ENCODE assay signal across 30 cellular contexts in the genomic region with DNA sequence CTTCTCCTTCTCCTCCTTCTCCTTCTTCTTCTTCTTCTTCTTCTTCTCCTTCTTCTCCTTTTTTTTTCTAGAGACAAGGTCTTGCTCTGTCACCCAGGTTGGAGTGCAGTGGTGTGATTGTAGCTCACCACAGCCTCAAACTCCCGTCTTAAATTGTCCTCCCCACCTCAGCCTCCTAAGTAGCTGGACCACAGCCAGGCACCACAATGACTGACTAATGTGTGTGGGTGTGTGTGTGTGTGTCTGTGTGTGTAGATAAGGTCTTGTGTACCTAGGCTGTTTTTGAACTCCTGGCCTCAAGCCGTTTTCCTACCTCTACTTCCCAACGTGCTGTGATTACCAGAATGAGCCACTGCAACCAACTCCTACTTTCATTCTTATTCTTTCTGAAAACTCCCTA.
A peak's percentile ranks its signal among the peaks of the same experiment; 100 is the strongest.
DNase-seq lines count a peak whose midpoint lies in the region; ATAC-seq, FAIRE-seq and TF ChIP-seq lines count a peak whose summit lies in the region.
"Had no signal": no experiment of that assay in that cellular context is flagged by ENCODE, and none has a peak within 500 bp of the region (broad histone marks: within the 10 kb centered on the region; RNA-seq: fewer than 3 reads in every experiment).

No MANE protein-coding gene starts in this region.

- DNase-seq in activated naive CD8-positive, alpha-beta T cell treated with anti-CD3 and anti-CD28 coated beads for 36 hours: no peak
- DNase-seq in activated naive CD8-positive, alpha-beta T cell treated with anti-CD3 and anti-CD28 coated beads, Interleukin-2, amount 50 U/mL, for 24 hours: no peak
- DNase-seq in RCC 7860 (ENCODE audit: low spot score) (peak; percentile 13), H1 (ENCODE audit: low read depth in 1 of 2, low spot score in 2 of 2) (no peak), NCI-H1930 (lab: John Stamatoyannopoulos, UW) (no peak), gastrocnemius medialis (no peak)
- DNase-seq: activated CD4-positive, alpha-beta T cell treated with anti-CD3 and anti-CD28 coated beads, Interleukin-2, amount 10 ng/mL, durations not matched to agents 24 days and 14 days; activated effector memory CD4-positive, alpha-beta T cell treated with Interleukin-2 at 50 U/mL for 16 hours; activated T-cell treated with anti-CD3 and anti-CD28 coated beads, Interleukin-2, amount 50 U/mL, for 1 hour; C1 segment of cervical spinal cord; esophagus squamous epithelium; NCI-H2029 treated with DMSO at 0.1 percent for 48 hours; NCI-H526 treated with DMSO at 0.1 percent for 48 hours; T-cell had no signal

- 92% methylated on average over 3 of the region's 3 CpGs; no CpG with 5 or more reads in 1 of the 2 experiments for WGBS in H1 (ENCODE audit: extremely low coverage in 1 of 2, insufficient coverage in 1 of 2, insufficient read length in 1 of 2, insufficient replicate concordance in 2 of 2, low coverage in 1 of 2, low lambda C conversion rate in 2 of 2, missing lambda C conversion rate in 1 of 2), 2 experiments

- peak overlapping the region; percentile 49 for H3K27ac Mint-ChIP-seq in activated naive CD8-positive, alpha-beta T cell treated with anti-CD3 and anti-CD28 coated beads for 36 hours
- H3K27ac Mint-ChIP-seq in activated naive CD8-positive, alpha-beta T cell treated with anti-CD3 and anti-CD28 coated beads, Interleukin-2, amount 50 U/mL, for 24 hours: no peak overlapping the region
- H3K27ac Mint-ChIP-seq: activated CD4-positive, alpha-beta T cell treated with anti-CD3 and anti-CD28 coated beads, Interleukin-2, amount 10 ng/mL, durations not matched to agents 24 days and 14 days; activated naive CD8-positive, alpha-beta T cell; dendritic cell treated with granulocyte-macrophage colony-stimulating factor and Interleukin-4, amounts not matched to agents 40 ng/mL and 50 ng/mL, for 4 days; natural killer cell treated with Interleukin-12 subunit alpha and Interleukin-12 subunit beta and Interleukin-15 and Interleukin-18, amount 100 ng/mL, for 72 hours; stimulated activated effector memory CD8-positive, alpha-beta T cell treated with anti-CD3 and anti-CD28 coated beads, Interleukin-12 subunit alpha, Interleukin-12 subunit beta, amount 100 ng/mL, for 72 hours; T-cell; type B pancreatic cell; WTC11 had no signal

- H3K27ac ChIP-seq in H1 (ENCODE audit: low read depth, low read length): no peak overlapping the region
- H3K27ac ChIP-seq in gastrocnemius medialis: no peak overlapping the region
- H3K27ac ChIP-seq: 22Rv1, ascending aorta, esophagus squamous epithelium, hepatocyte, KMS-11 had no signal

- H2AFZ ChIP-seq in H1 (ENCODE audit: low read length): no peak overlapping the region
- H2AFZ ChIP-seq: hepatocyte had no signal

- ATAC-seq in activated naive CD8-positive, alpha-beta T cell treated with anti-CD3 and anti-CD28 coated beads, Interleukin-2, amount 50 U/mL, for 24 hours: no peak
- ATAC-seq in GM21723 (IDR thresholded peaks at IDR 0.05; ENCODE audit: unreplicated experiment) (no peak), GM19395 (IDR thresholded peaks at IDR 0.05; ENCODE audit: unreplicated experiment) (no peak), gastrocnemius medialis (no peak)
- ATAC-seq: natural killer cell treated with Interleukin-12 subunit alpha and Interleukin-12 subunit beta and Interleukin-15 and Interleukin-18, amount 100 ng/mL, for 72 hours; stimulated activated effector memory CD8-positive, alpha-beta T cell treated with anti-CD3 and anti-CD28 coated beads, Interleukin-12 subunit alpha, Interleukin-12 subunit beta, amount 100 ng/mL, for 72 hours; T-cell; WTC11 had no signal

- H3K9me3 ChIP-seq in H1 (ENCODE audit: insufficient read depth in 2 of 2, low read depth in 1 of 2, low read length in 1 of 2) (no peaks in the 10 kb centered on the region), gastrocnemius medialis (no peaks in the 10 kb centered on the region)
- H3K9me3 ChIP-seq: ascending aorta, esophagus squamous epithelium had no signal

- H3K27me3 Mint-ChIP-seq in activated naive CD8-positive, alpha-beta T cell treated with anti-CD3 and anti-CD28 coated beads for 36 hours: no peaks in the 10 kb centered on the region
- no peaks in the 10 kb centered on the region for H3K27me3 Mint-ChIP-seq in activated naive CD8-positive, alpha-beta T cell treated with anti-CD3 and anti-CD28 coated beads, Interleukin-2, amount 50 U/mL, for 24 hours
- H3K27me3 Mint-ChIP-seq: activated CD4-positive, alpha-beta T cell treated with anti-CD3 and anti-CD28 coated beads, Interleukin-2, amount 10 ng/mL, durations not matched to agents 24 days and 14 days; activated naive CD8-positive, alpha-beta T cell; central memory CD8-positive, alpha-beta T cell; dendritic cell treated with granulocyte-macrophage colony-stimulating factor and Interleukin-4, amounts not matched to agents 40 ng/mL and 50 ng/mL, for 4 days; natural killer cell treated with Interleukin-12 subunit alpha and Interleukin-12 subunit beta and Interleukin-15 and Interleukin-18, amount 100 ng/mL, for 72 hours; T-cell; type B pancreatic cell had no signal

- peak overlapping the region; percentile 38 for H3K4ac ChIP-seq in H1 (replicated peaks; ENCODE audit: insufficient read length, low read depth, low read length)

- no peak overlapping the region for H4K5ac ChIP-seq in H1 (ENCODE audit: insufficient read length, low read depth, low read length)

- H3K4me3 Mint-ChIP-seq in activated naive CD8-positive, alpha-beta T cell treated with anti-CD3 and anti-CD28 coated beads for 36 hours: no peak overlapping the region
- H3K4me3 Mint-ChIP-seq in activated naive CD8-positive, alpha-beta T cell treated with anti-CD3 and anti-CD28 coated beads, Interleukin-2, amount 50 U/mL, for 24 hours: no peak overlapping the region
- H3K4me3 Mint-ChIP-seq: activated CD4-positive, alpha-beta T cell treated with anti-CD3 and anti-CD28 coated beads, Interleukin-2, amount 10 ng/mL, durations not matched to agents 24 days and 14 days; activated naive CD8-positive, alpha-beta T cell; central memory CD8-positive, alpha-beta T cell; dendritic cell treated with granulocyte-macrophage colony-stimulating factor and Interleukin-4, amounts not matched to agents 40 ng/mL and 50 ng/mL, for 4 days; natural killer cell treated with Interleukin-12 subunit alpha and Interleukin-12 subunit beta and Interleukin-15 and Interleukin-18, amount 100 ng/mL, for 72 hours; stimulated activated effector memory CD8-positive, alpha-beta T cell treated with anti-CD3 and anti-CD28 coated beads, Interleukin-12 subunit alpha, Interleukin-12 subunit beta, amount 100 ng/mL, for 72 hours; T-cell; type B pancreatic cell; WTC11 had no signal

- H2BK12ac ChIP-seq in H1 (ENCODE audit: low read depth, low read length): no peak overlapping the region

- H3K4me2 ChIP-seq in H1 (ENCODE audit: insufficient read depth in 1 of 2, low read depth in 2 of 2, low read length in 2 of 2): no peak overlapping the region
- H3K4me2 ChIP-seq: hepatocyte, KMS-11 had no signal

- no peaks in the 10 kb centered on the region for H3K27me3 ChIP-seq in H1 (replicated peaks in 1 of 4; ENCODE audit: control insufficient read depth in 3 of 4, extremely low read depth in 1 of 4, insufficient read depth in 3 of 4, low read length in 3 of 4)
- H3K27me3 ChIP-seq in gastrocnemius medialis: no peaks in the 10 kb centered on the region
- H3K27me3 ChIP-seq: ascending aorta, esophagus squamous epithelium, hepatocyte had no signal

- intact Hi-C loops in gastrocnemius medialis (cut with DNase I; ENCODE audit: low total_unique reads): no loop called here

- H3K9ac ChIP-seq in H1 (replicated peaks in 1 of 4; ENCODE audit: extremely low read depth in 1 of 4, low read depth in 3 of 4, low read length in 3 of 4): no peak overlapping the region
- H3K9ac ChIP-seq: KMS-11 had no signal

- no peaks in the 10 kb centered on the region for H3K79me2 ChIP-seq in H1 (ENCODE audit: control insufficient read depth in 1 of 2, insufficient read depth in 2 of 2, low read length in 2 of 2)
- H3K79me2 ChIP-seq: hepatocyte had no signal

- H4K91ac ChIP-seq in H1 (replicated peaks; ENCODE audit: insufficient read length, low read length): no peak overlapping the region

- H4K8ac ChIP-seq in H1 (ENCODE audit: extremely low read depth, insufficient read depth, low read length): no peak overlapping the region

- H2BK15ac ChIP-seq in H1 (ENCODE audit: low read length): no peak overlapping the region

- H3K56ac ChIP-seq in H1 (replicated peaks; ENCODE audit: insufficient read length, low read depth, low read length): no peak overlapping the region

- in situ Hi-C loops in gastrocnemius medialis (cut with MboI; ENCODE audit: low sequenced_read_pairs in 4 of 4): no loop called here

- H3K4me1 ChIP-seq in H1 (replicated peaks in 1 of 4; ENCODE audit: control insufficient read depth in 3 of 4, insufficient read depth in 4 of 4, low read length in 3 of 4) (no peaks in the 10 kb centered on the region), gastrocnemius medialis (no peaks in the 10 kb centered on the region)
- H3K4me1 ChIP-seq: ascending aorta, esophagus squamous epithelium had no signal

- H3K23ac ChIP-seq in H1 (ENCODE audit: insufficient read length): no peak overlapping the region

- no peak for TF ChIP-seq EP300 in H1 (IDR thresholded peaks at IDR 0.05; ENCODE audit: borderline replicate concordance in 1 of 2, low read depth in 2 of 2, low read length in 2 of 2)

- no peak overlapping the region for H2BK20ac ChIP-seq in H1 (ENCODE audit: low read length)

- CTCF ChIA-PET in H1 (lab: Charles Lee; ENCODE audit: partially characterized antibody): interaction anchor here (1.1 kb wide), 1 partner anchor 594 kb away, joined by 4 read pairs; no protein-coding TSS in a partner anchor

- H4K20me1 ChIP-seq in H1 (replicated peaks in 1 of 2; ENCODE audit: control insufficient read depth in 1 of 2, insufficient read depth in 2 of 2, low read length in 2 of 2): no peaks in the 10 kb centered on the region

- no peaks in the 10 kb centered on the region for H3K79me1 ChIP-seq in H1 (ENCODE audit: low read depth, low read length)

- H3K36me3 Mint-ChIP-seq in activated naive CD8-positive, alpha-beta T cell treated with anti-CD3 and anti-CD28 coated beads for 36 hours: no peaks in the 10 kb centered on the region
- H3K36me3 Mint-ChIP-seq in activated naive CD8-positive, alpha-beta T cell treated with anti-CD3 and anti-CD28 coated beads, Interleukin-2, amount 50 U/mL, for 24 hours (ENCODE audit: low read depth): no peaks in the 10 kb centered on the region
- H3K36me3 Mint-ChIP-seq: activated naive CD8-positive, alpha-beta T cell; natural killer cell treated with Interleukin-12 subunit alpha and Interleukin-12 subunit beta and Interleukin-15 and Interleukin-18, amount 100 ng/mL, for 72 hours; stimulated activated effector memory CD8-positive, alpha-beta T cell treated with anti-CD3 and anti-CD28 coated beads, Interleukin-12 subunit alpha, Interleukin-12 subunit beta, amount 100 ng/mL, for 72 hours; T-cell; type B pancreatic cell; WTC11 had no signal

- no peak for TF ChIP-seq RAD21 in H1 (IDR thresholded peaks at IDR 0.05 in 1 of 2, conservative IDR thresholded peaks at IDR 0.05 in 1 of 2; ENCODE audit: low read depth in 2 of 2, low read length in 2 of 2)

- H2BK5ac ChIP-seq in H1 (ENCODE audit: low read depth, low read length): no peak overlapping the region

- no peak overlapping the region for H3K4me3 ChIP-seq in H1 (ENCODE audit: extremely low read depth in 1 of 4, insufficient read depth in 2 of 4, low read depth in 3 of 4, low read length in 4 of 4)
- H3K4me3 ChIP-seq in gastrocnemius medialis: no peak overlapping the region
- H3K4me3 ChIP-seq: ascending aorta, esophagus squamous epithelium, hepatocyte had no signal

- no peaks in the 10 kb centered on the region for H3K4me1 Mint-ChIP-seq in activated naive CD8-positive, alpha-beta T cell treated with anti-CD3 and anti-CD28 coated beads for 36 hours
- H3K4me1 Mint-ChIP-seq in activated naive CD8-positive, alpha-beta T cell treated with anti-CD3 and anti-CD28 coated beads, Interleukin-2, amount 50 U/mL, for 24 hours: no peaks in the 10 kb centered on the region
- H3K4me1 Mint-ChIP-seq: activated CD4-positive, alpha-beta T cell treated with anti-CD3 and anti-CD28 coated beads, Interleukin-2, amount 10 ng/mL, durations not matched to agents 24 days and 14 days; central memory CD8-positive, alpha-beta T cell; stimulated activated effector memory CD8-positive, alpha-beta T cell treated with anti-CD3 and anti-CD28 coated beads, Interleukin-12 subunit alpha, Interleukin-12 subunit beta, amount 100 ng/mL, for 72 hours; T-cell; WTC11 had no signal

- TF ChIP-seq POLR2A in H1 (IDR thresholded peaks at IDR 0.05; ENCODE audit: control extremely low read depth in 1 of 2, low read depth in 2 of 2, low read length in 2 of 2) (no peak), gastrocnemius medialis (IDR thresholded peaks at IDR 0.05) (no peak)

- no peak overlapping the region for H3K14ac ChIP-seq in H1 (ENCODE audit: insufficient read length)

- no peaks in the 10 kb centered on the region for H3K9me3 Mint-ChIP-seq in activated naive CD8-positive, alpha-beta T cell treated with anti-CD3 and anti-CD28 coated beads for 36 hours
- H3K9me3 Mint-ChIP-seq in activated naive CD8-positive, alpha-beta T cell treated with anti-CD3 and anti-CD28 coated beads, Interleukin-2, amount 50 U/mL, for 24 hours: no peaks in the 10 kb centered on the region
- H3K9me3 Mint-ChIP-seq: activated CD4-positive, alpha-beta T cell treated with anti-CD3 and anti-CD28 coated beads, Interleukin-2, amount 10 ng/mL, durations not matched to agents 24 days and 14 days; dendritic cell treated with granulocyte-macrophage colony-stimulating factor and Interleukin-4, amounts not matched to agents 40 ng/mL and 50 ng/mL, for 4 days; type B pancreatic cell; WTC11 had no signal

- no peak overlapping the region for H2BK120ac ChIP-seq in H1 (replicated peaks; ENCODE audit: low read depth, low read length)

- no peaks in the 10 kb centered on the region for H3K23me2 ChIP-seq in H1 (ENCODE audit: low read depth, low read length)

- 0 out of 2 replicates have a peak overlapping the region, but pooled peaks have one; percentile 46 for H2AK5ac ChIP-seq in H1 (ENCODE audit: low read depth, low read length)

- no peak overlapping the region for H3K18ac ChIP-seq in H1 (ENCODE audit: extremely low read depth, low read length)

- POLR2A ChIA-PET in H1 (lab: Charles Lee; ENCODE audit: partially characterized antibody): no interaction called here

- FAIRE-seq in RCC 7860 (lab: Jason Lieb, UNC) (no peak), H1 (lab: Jason Lieb, UNC) (no peak)
- FAIRE-seq: endometrium, frontal cortex, GM12892 had no signal

- no peaks in the 10 kb centered on the region for H3K36me3 ChIP-seq in H1 (ENCODE audit: control insufficient read depth in 2 of 4, insufficient read depth in 4 of 4, low read length in 3 of 4)
- no peaks in the 10 kb centered on the region for H3K36me3 ChIP-seq in gastrocnemius medialis
- H3K36me3 ChIP-seq: ascending aorta, esophagus squamous epithelium had no signal

- TF ChIP-seq CTCF in H1 (IDR thresholded peaks at IDR 0.05; ENCODE audit: control extremely low read depth in 1 of 3, insufficient read depth in 1 of 3, low read depth in 1 of 3, low read length in 3 of 3) (no peak), gastrocnemius medialis (IDR thresholded peaks at IDR 0.05 in 4 of 5, conservative IDR thresholded peaks at IDR 0.05 in 1 of 5) (no peak)
